Comparison of ENCODE assay signal across 8 cellular contexts in the genomic region with DNA sequence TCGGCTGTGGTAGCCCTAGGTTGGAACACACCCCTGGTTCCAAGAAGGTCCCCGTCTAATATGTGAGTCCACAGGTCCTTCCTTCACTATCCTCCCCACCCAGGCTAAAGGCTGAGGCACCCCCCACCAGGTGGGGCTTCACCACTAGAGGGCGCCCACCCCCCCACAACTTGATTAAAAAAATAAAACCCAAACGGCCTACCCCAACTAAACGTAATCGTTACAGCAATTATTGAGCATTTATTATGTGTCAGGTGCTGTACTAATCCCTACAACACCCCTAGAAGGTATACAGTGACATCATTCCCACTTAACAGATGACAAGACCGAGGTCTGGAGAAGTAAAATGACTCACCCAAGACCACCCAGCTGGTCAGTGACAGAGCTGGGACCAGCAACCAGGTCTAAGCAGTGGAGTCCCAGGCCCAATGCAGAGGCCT.
DNase-seq lines count a peak whose midpoint lies in the region; ATAC-seq and TF ChIP-seq lines count a peak whose summit lies in the region.

No MANE protein-coding gene starts in this region.

- H3K4me3 ChIP-seq in OCI-LY7 (ENCODE audit: low read depth, low read length, poor library complexity, severe bottlenecking) (no peak overlapping the region), right atrium auricular region (no peak overlapping the region)

- H3K9me2 ChIP-seq in OCI-LY7 (ENCODE audit: insufficient read depth, low read length): no peaks in the 10 kb centered on the region

- ATAC-seq in GM21447 (IDR thresholded peaks at IDR 0.05; ENCODE audit: unreplicated experiment) (no peak), GM21360 (IDR thresholded peaks at IDR 0.05; ENCODE audit: unreplicated experiment) (no peak), HG03432 (IDR thresholded peaks at IDR 0.05; ENCODE audit: unreplicated experiment) (no peak)

- CTCF ChIA-PET in OCI-LY7 (lab: Charles Lee; ENCODE audit: unreplicated experiment): interaction anchor here (0.6 kb wide), 1 partner anchor 329 kb away, joined by 3 read pairs; no protein-coding TSS in a partner anchor

- H3K27ac ChIP-seq in OCI-LY7 (ENCODE audit: low read depth, low read length, poor library complexity, severe bottlenecking) (no peak overlapping the region), right atrium auricular region (peak overlapping the region; percentile 46 to 63)

- H3K4me1 ChIP-seq in OCI-LY7 (ENCODE audit: insufficient read depth, low read length, poor library complexity, severe bottlenecking) (no peaks in the 10 kb centered on the region), right atrium auricular region (peaks cover 0 to 12% of the 10 kb centered on the region in 2 donors)

- H2AFZ ChIP-seq in OCI-LY7 (ENCODE audit: low read length): no peak overlapping the region

- TF ChIP-seq CTCF in GM12874 (IDR thresholded peaks at IDR 0.05; ENCODE audit: insufficient read depth, low read depth, low read length) (peak; percentile 77), OCI-LY7 (conservative IDR thresholded peaks at IDR 0.05; ENCODE audit: low read length) (peak; percentile 94), right atrium auricular region (IDR thresholded peaks at IDR 0.05) (peak; percentile 46 to 78)

- H3K36me3 ChIP-seq in OCI-LY7 (ENCODE audit: insufficient read depth, low read length) (no peaks in the 10 kb centered on the region), right atrium auricular region (no peaks in the 10 kb centered on the region)

- peak; percentile 29 for DNase-seq in OCI-LY7 (ENCODE audit: low spot score)
- peak; percentile 18 for DNase-seq in activated effector memory CD4-positive, alpha-beta T cell treated with Interleukin-2 at 50 U/mL for 16 hours
- DNase-seq in right atrium auricular region (ENCODE audit: low spot score): no peak
- peak; percentile 16 to 54 for DNase-seq in stimulated activated CD4-positive, alpha-beta T cell treated with anti-CD3 and anti-CD28 coated beads, Interleukin-4, amount 100 ng/mL, for 4 hours

- intact Hi-C loops in OCI-LY7 (cut with micrococcal nuclease; ENCODE audit: unreplicated experiment): loop anchor here (1.0 to 2.0 kb wide), 2 partner anchors 66 to 422 kb away; no protein-coding TSS in a partner anchor

- no peaks in the 10 kb centered on the region for H4K20me1 ChIP-seq in OCI-LY7 (ENCODE audit: insufficient read depth, low read length)

- H3K79me2 ChIP-seq in OCI-LY7 (ENCODE audit: insufficient read depth, low read depth, low read length): no peaks in the 10 kb centered on the region

- no peaks in the 10 kb centered on the region for H3K27me3 ChIP-seq in right atrium auricular region

- no peaks in the 10 kb centered on the region for H3K9me3 ChIP-seq in OCI-LY7 (ENCODE audit: low read length)
- H3K9me3 ChIP-seq in right atrium auricular region: no peaks in the 10 kb centered on the region

- POLR2A ChIA-PET in OCI-LY7 (lab: Charles Lee): no interaction called here

- BruUV-seq in OCI-LY7 (replicated peaks; lab: Mats Ljungman, UMichigan): no TSS peak

- H3K4me2 ChIP-seq in OCI-LY7 (ENCODE audit: low read length): no peak overlapping the region
